Comparison of ENCODE assay signal across 15 cellular contexts in the genomic region with DNA sequence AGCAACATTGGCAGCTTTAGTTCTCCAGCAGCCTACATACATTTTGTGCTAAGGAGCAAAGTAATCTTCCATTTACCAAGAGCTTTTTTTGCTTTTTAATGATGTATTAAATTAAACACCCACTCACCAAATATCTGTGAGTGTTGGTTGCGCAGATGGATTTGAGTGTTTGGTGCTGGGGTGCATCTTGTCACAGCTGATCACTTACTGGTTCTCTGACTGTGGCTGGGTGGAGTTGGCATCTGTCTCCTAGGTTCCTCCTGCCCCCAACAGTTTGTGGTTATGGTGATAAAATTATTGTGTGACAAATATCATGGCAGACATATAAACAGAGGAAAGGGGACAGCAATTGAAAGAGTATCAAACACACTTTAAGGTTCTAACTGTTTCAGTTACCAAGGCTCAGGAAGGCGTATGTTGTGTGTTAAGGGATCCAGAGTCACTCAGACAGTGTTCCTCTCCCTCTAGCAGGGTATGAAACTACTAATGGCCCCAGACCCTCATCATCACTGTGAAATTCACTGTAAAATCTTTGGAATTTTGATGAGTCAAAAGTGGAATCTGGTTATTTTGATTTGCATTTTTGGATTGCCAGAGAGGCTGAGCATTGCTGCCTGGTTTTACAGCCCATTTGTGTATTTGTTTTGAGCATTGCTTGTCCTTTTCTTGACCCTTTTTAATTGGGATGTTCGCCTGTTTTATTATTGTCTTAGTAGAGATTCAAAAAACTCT.
A peak's percentile ranks its signal among the peaks of the same experiment; 100 is the strongest.
DNase-seq lines count a peak whose midpoint lies in the region; ATAC-seq, FAIRE-seq and TF ChIP-seq lines count a peak whose summit lies in the region.
"Had no signal": no experiment of that assay in that cellular context is flagged by ENCODE, and none has a peak within 500 bp of the region (broad histone marks: within the 10 kb centered on the region; RNA-seq: fewer than 3 reads in every experiment).

No MANE protein-coding gene starts in this region.

- no peak overlapping the region for H2BK5ac ChIP-seq in mesenchymal stem cell (ENCODE audit: low read depth, low read length, poor library complexity, severe bottlenecking)

- peaks cover 5% of the 10 kb centered on the region for H3K9me3 Mint-ChIP-seq in astrocyte (ENCODE audit: unreplicated experiment)
- H3K9me3 Mint-ChIP-seq in stimulated activated naive CD8-positive, alpha-beta T cell treated with anti-CD3 and anti-CD28 coated beads, Interleukin-15, amount 100 ng/mL, for 72 hours, result peaks cover 0 to 6% of the 10 kb centered on the region in 2 donors

- DNase-seq in AG08396 (ENCODE audit: low spot score), result peak; percentile 57
- DNase-seq in HT1080 (ENCODE audit: low read depth), result peak; percentile 35
- peak; percentile 67 for DNase-seq in astrocyte (ENCODE audit: low read depth)
- peak; percentile 8 for DNase-seq in mesenchymal stem cell
- no peak for DNase-seq in RPMI8226
- DNase-seq in stimulated activated naive CD8-positive, alpha-beta T cell treated with anti-CD3 and anti-CD28 coated beads, Interleukin-15, amount 100 ng/mL, for 72 hours, result no peak
- DNase-seq in activated CD4-positive, alpha-beta T cell treated with anti-CD3 and anti-CD28 coated beads, Interleukin-2, amount 50 U/mL, for 4 hours, result no peak
- DNase-seq: adrenal gland, cortex of kidney, DMS 273 treated with DMSO at 0.1 percent for 48 hours, NCI-H1105 treated with DMSO at 0.1 percent for 48 hours, substantia nigra had no signal

- H3K27me3 ChIP-seq in astrocyte (ENCODE audit: insufficient read depth, low read length) (no peaks in the 10 kb centered on the region), mesenchymal stem cell (ENCODE audit: control insufficient read depth in 1 of 2, insufficient read depth in 1 of 2, low read length in 2 of 2) (peaks cover 3 to 7% of the 10 kb centered on the region in 2 experiments)
- H3K27me3 ChIP-seq: adrenal gland had no signal

- H3K4me3 ChIP-seq in astrocyte (ENCODE audit: insufficient read depth, low read depth, low read length) (no peak overlapping the region), mesenchymal stem cell (ENCODE audit: insufficient read depth in 1 of 2, low read depth in 1 of 2, low read length in 2 of 2) (no peak overlapping the region)
- H3K4me3 ChIP-seq: adrenal gland had no signal

- 93% methylated on average over 1 of the region's 3 CpGs for WGBS in mesenchymal stem cell

- no peak overlapping the region for H4K8ac ChIP-seq in mesenchymal stem cell (ENCODE audit: low read length)

- no peak overlapping the region for H3K14ac ChIP-seq in mesenchymal stem cell (ENCODE audit: low read length in 2 of 2)

- no peaks in the 10 kb centered on the region for H3K36me3 ChIP-seq in astrocyte (ENCODE audit: insufficient read depth, low read length)
- no peaks in the 10 kb centered on the region for H3K36me3 ChIP-seq in mesenchymal stem cell (ENCODE audit: control insufficient read depth in 1 of 2, insufficient read depth in 2 of 2, low read depth in 1 of 2, low read length in 2 of 2)
- H3K36me3 ChIP-seq: adrenal gland had no signal

- H2AFZ ChIP-seq in astrocyte (ENCODE audit: low read depth, low read length), result peak overlapping the region; percentile 51
- H2AFZ ChIP-seq in mesenchymal stem cell (ENCODE audit: low read depth, low read length), result no peak overlapping the region

- no peak overlapping the region for H3K18ac ChIP-seq in mesenchymal stem cell (ENCODE audit: low read depth in 1 of 2, low read length in 2 of 2)

- no peak overlapping the region for H2BK15ac ChIP-seq in mesenchymal stem cell (ENCODE audit: low read depth, poor library complexity, severe bottlenecking)

- H3K79me2 ChIP-seq in astrocyte (ENCODE audit: insufficient read depth, low read length), result no peaks in the 10 kb centered on the region

- FAIRE-seq in astrocyte (lab: Jason Lieb, UNC), result peak; percentile 98
- FAIRE-seq: TTC549 had no signal

- H3K4me1 ChIP-seq in astrocyte (ENCODE audit: insufficient read depth, low read length) (peaks cover 4% of the 10 kb centered on the region), mesenchymal stem cell (ENCODE audit: control insufficient read depth, insufficient read depth, low read depth, low read length) (no peaks in the 10 kb centered on the region)
- H3K4me1 ChIP-seq: adrenal gland had no signal

- H3K4me3 Mint-ChIP-seq in astrocyte (ENCODE audit: unreplicated experiment), result no peak overlapping the region
- no peak overlapping the region for H3K4me3 Mint-ChIP-seq in stimulated activated naive CD8-positive, alpha-beta T cell treated with anti-CD3 and anti-CD28 coated beads, Interleukin-15, amount 100 ng/mL, for 72 hours

- no peak overlapping the region for H2BK120ac ChIP-seq in mesenchymal stem cell (ENCODE audit: low read depth, low read length)

- H4K20me1 ChIP-seq in astrocyte (ENCODE audit: insufficient read depth, low read length), result no peaks in the 10 kb centered on the region

- peak overlapping the region; percentile 55 for H3K27ac Mint-ChIP-seq in astrocyte (ENCODE audit: unreplicated experiment)
- no peak overlapping the region for H3K27ac Mint-ChIP-seq in stimulated activated naive CD8-positive, alpha-beta T cell treated with anti-CD3 and anti-CD28 coated beads, Interleukin-15, amount 100 ng/mL, for 72 hours

- H4K91ac ChIP-seq in mesenchymal stem cell (ENCODE audit: low read length), result no peak overlapping the region

- peaks cover 7% of the 10 kb centered on the region for H3K27me3 Mint-ChIP-seq in astrocyte (ENCODE audit: low read depth, unreplicated experiment)
- peaks cover 48% of the 10 kb centered on the region for H3K27me3 Mint-ChIP-seq in stimulated activated naive CD8-positive, alpha-beta T cell treated with anti-CD3 and anti-CD28 coated beads, Interleukin-15, amount 100 ng/mL, for 72 hours

- H3K79me1 ChIP-seq in mesenchymal stem cell (replicated peaks; ENCODE audit: low read length, poor library complexity, severe bottlenecking), result no peaks in the 10 kb centered on the region

- no peak overlapping the region for H2AK5ac ChIP-seq in mesenchymal stem cell (ENCODE audit: low read length, severe bottlenecking)

- H3K9me3 ChIP-seq in astrocyte (ENCODE audit: insufficient read depth, low read depth, low read length), result no peaks in the 10 kb centered on the region
- no peaks in the 10 kb centered on the region for H3K9me3 ChIP-seq in mesenchymal stem cell (ENCODE audit: control insufficient read depth, low read length)
- H3K9me3 ChIP-seq: adrenal gland had no signal

- no peaks in the 10 kb centered on the region for H3K36me3 Mint-ChIP-seq in astrocyte (ENCODE audit: low read depth, unreplicated experiment)

- no peak for ATAC-seq in GM18502 (IDR thresholded peaks at IDR 0.05; ENCODE audit: poor library complexity, unreplicated experiment)
- no peak for ATAC-seq in stimulated activated naive CD8-positive, alpha-beta T cell treated with anti-CD3 and anti-CD28 coated beads, Interleukin-15, amount 100 ng/mL, for 72 hours
- ATAC-seq: left lobe of liver had no signal

- no peak overlapping the region for H3K23ac ChIP-seq in mesenchymal stem cell (ENCODE audit: low read length in 2 of 2)

- TF ChIP-seq CTCF in astrocyte (IDR thresholded peaks at IDR 0.05; ENCODE audit: insufficient read depth, low read depth, low read length), result no peak

- peak overlapping the region; percentile 69 for H3K4me2 ChIP-seq in astrocyte (ENCODE audit: low read length)
- H3K4me2 ChIP-seq in mesenchymal stem cell (ENCODE audit: low read length, poor library complexity, severe bottlenecking), result no peak overlapping the region

- H3K4ac ChIP-seq in mesenchymal stem cell (ENCODE audit: low read depth in 1 of 2, low read length in 2 of 2), result no peak overlapping the region

- no peak overlapping the region for H2BK12ac ChIP-seq in mesenchymal stem cell (ENCODE audit: low read length in 2 of 2)

- H3K9ac ChIP-seq in astrocyte (ENCODE audit: low read length), result no peak overlapping the region
- H3K9ac ChIP-seq in mesenchymal stem cell (ENCODE audit: low read length), result no peak overlapping the region

- H3K27ac ChIP-seq in astrocyte (ENCODE audit: low read depth, low read length) (peak overlapping the region; percentile 59), mesenchymal stem cell (ENCODE audit: low read length, poor library complexity, severe bottlenecking) (no peak overlapping the region)
- H3K27ac ChIP-seq: adrenal gland had no signal

- H3K4me1 Mint-ChIP-seq in astrocyte (ENCODE audit: low read depth, unreplicated experiment), result peaks cover 11% of the 10 kb centered on the region
- H3K4me1 Mint-ChIP-seq in stimulated activated naive CD8-positive, alpha-beta T cell treated with anti-CD3 and anti-CD28 coated beads, Interleukin-15, amount 100 ng/mL, for 72 hours, result no peaks in the 10 kb centered on the region

Comparison
In these comparisons a context has a peak if more than half of its experiments do, and no peak if none do; other contexts are left out.
1. DNase-seq: peak in AG08396 (single experiment), HT1080 (single experiment), astrocyte (single experiment) and mesenchymal stem cell (single experiment); none in RPMI8226 (single experiment), stimulated activated naive CD8-positive, alpha-beta T cell treated with anti-CD3 and anti-CD28 coated beads, Interleukin-15, amount 100 ng/mL, for 72 hours (0 of 2) and activated CD4-positive, alpha-beta T cell treated with anti-CD3 and anti-CD28 coated beads, Interleukin-2, amount 50 U/mL, for 4 hours (0 of 2).